In the genomic region with DNA sequence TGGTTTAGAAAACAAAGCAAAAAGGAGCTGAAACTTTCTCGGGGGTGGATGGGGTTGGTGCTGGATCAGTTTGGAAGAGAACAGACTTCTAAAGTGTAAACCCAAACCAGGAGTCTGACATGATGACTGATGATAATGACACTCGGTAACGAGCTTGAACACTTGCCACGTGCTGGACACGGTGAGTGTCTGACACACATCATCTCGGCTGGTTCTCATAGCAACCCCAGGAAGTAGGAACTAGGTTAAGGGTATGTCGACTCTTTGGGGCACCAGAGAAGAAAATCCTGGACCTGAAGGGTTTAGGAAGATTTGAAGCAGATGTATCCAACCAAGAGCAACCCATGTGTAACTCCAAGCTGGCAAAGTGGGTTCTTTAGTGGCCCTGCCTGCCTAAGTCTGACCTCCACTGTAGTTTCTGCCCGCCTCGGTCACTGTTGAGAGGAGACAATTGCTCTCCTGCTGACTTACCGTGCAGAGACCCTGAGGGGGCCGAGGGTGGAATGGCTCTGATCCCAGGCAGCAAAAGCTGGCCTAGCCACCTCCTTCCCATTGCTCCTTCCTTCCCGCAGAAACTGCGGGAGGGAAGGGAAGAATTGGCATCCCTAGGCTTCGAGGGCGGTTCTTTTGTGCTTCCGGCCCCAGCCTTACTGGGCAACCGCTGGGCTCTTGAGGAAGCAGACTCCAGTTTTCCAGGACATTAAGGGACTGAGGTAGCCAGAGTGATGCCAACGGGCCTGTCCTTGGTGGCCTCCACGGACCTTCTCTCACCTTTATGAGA, we compare ENCODE assay signal across 9 cellular contexts.
DNase-seq lines count a peak whose midpoint lies in the region; ATAC-seq and TF ChIP-seq lines count a peak whose summit lies in the region.
"Had no signal": no experiment of that assay in that cellular context is flagged by ENCODE, and none has a peak within 500 bp of the region (broad histone marks: within the 10 kb centered on the region; RNA-seq: fewer than 3 reads in every experiment).

No MANE protein-coding gene starts in this region.

- no peak overlapping the region for H3K27ac Mint-ChIP-seq in MCF 10A (ENCODE audit: low read depth, unreplicated experiment)
- peak overlapping the region; percentile 84 for H3K27ac Mint-ChIP-seq in activated naive CD8-positive, alpha-beta T cell treated with anti-CD3 and anti-CD28 coated beads for 36 hours
- peak overlapping the region in 4 of 9 donors; percentile 1 to 93 (median 32) for H3K27ac Mint-ChIP-seq in naive thymus-derived CD4-positive, alpha-beta T cell

- TF ChIP-seq CTCF in breast epithelium (IDR thresholded peaks at IDR 0.05) (no peak), MCF 10A (IDR thresholded peaks at IDR 0.05; ENCODE audit: unreplicated experiment) (no peak), uterus (IDR thresholded peaks at IDR 0.05) (no peak)

- H3K27me3 Mint-ChIP-seq in MCF 10A (ENCODE audit: insufficient read depth, unreplicated experiment): no peaks in the 10 kb centered on the region
- H3K27me3 Mint-ChIP-seq in activated naive CD8-positive, alpha-beta T cell treated with anti-CD3 and anti-CD28 coated beads for 36 hours: no peaks in the 10 kb centered on the region
- H3K27me3 Mint-ChIP-seq in naive thymus-derived CD4-positive, alpha-beta T cell: no peaks in the 10 kb centered on the region

- intact Hi-C loops in breast epithelium (cut with DNase I; ENCODE audit: low total_unique reads) (loop anchor here (10.0 kb wide), 1 partner anchor 368 kb away; no protein-coding TSS in a partner anchor), MCF 10A (cut with micrococcal nuclease) (no loop called here), uterus (cut with DNase I; ENCODE audit: low total_unique reads) (no loop called here)
- intact Hi-C loops in naive thymus-derived CD4-positive, alpha-beta T cell (cut with micrococcal nuclease): no loop called here

- H3K9me3 Mint-ChIP-seq in MCF 10A (ENCODE audit: unreplicated experiment): no peaks in the 10 kb centered on the region
- peaks cover 2% of the 10 kb centered on the region for H3K9me3 Mint-ChIP-seq in activated naive CD8-positive, alpha-beta T cell treated with anti-CD3 and anti-CD28 coated beads for 36 hours
- H3K9me3 Mint-ChIP-seq in naive thymus-derived CD4-positive, alpha-beta T cell: peaks cover 0 to 5% (median 0%) of the 10 kb centered on the region in 11 donors

- POLR2A ChIA-PET in MCF 10A (lab: Yijun Ruan, JAX): interaction anchor here (0.6 to 4.0 kb wide), 6 partner anchors 8 to 221 kb away, joined by 3 to 23 read pairs (median 5); no protein-coding TSS in a partner anchor
- POLR2A ChIA-PET in naive thymus-derived CD4-positive, alpha-beta T cell (lab: Charles Lee): interaction anchor here (0.5 kb wide), 1 partner anchor 63 kb away, joined by 3 read pairs; no protein-coding TSS in a partner anchor

- DNase-seq in breast epithelium (ENCODE audit: low spot score in 2 of 2): no peak
- no peak for DNase-seq in MCF 10A (ENCODE audit: unreplicated experiment)
- DNase-seq in activated naive CD8-positive, alpha-beta T cell treated with anti-CD3 and anti-CD28 coated beads for 36 hours: no peak
- peak in 1 of 9 donors; percentile 21 for DNase-seq in naive thymus-derived CD4-positive, alpha-beta T cell
- DNase-seq in uterus: peak in 1 of 2 donors; percentile 19
- DNase-seq in stimulated activated CD4-positive, alpha-beta T cell treated with anti-CD3 and anti-CD28 coated beads, Interleukin-1b, Interleukin-23, amount 100 ng/mL, for 48 hours: no peak
- DNase-seq in dedifferentiated amniotic fluid mesenchymal stem cell (ENCODE audit: extremely low spot score): no peak

- H3K4me3 ChIP-seq in breast epithelium: no peak overlapping the region
- no peak overlapping the region for H3K4me3 ChIP-seq in naive thymus-derived CD4-positive, alpha-beta T cell (ENCODE audit: low read length)
- H3K4me3 ChIP-seq in uterus: no peak overlapping the region

- CTCF ChIA-PET in MCF 10A (lab: Yijun Ruan, JAX): interaction anchor here (0.6 to 1.1 kb wide), 3 partner anchors 226 to 340 kb away, joined by 3 read pairs; no protein-coding TSS in a partner anchor
- CTCF ChIA-PET in naive thymus-derived CD4-positive, alpha-beta T cell (lab: Charles Lee): interaction anchor here (1.2 kb wide), 1 partner anchor 46 kb away, joined by 3 read pairs; no protein-coding TSS in a partner anchor

- peak; percentile 36 for ATAC-seq in naive thymus-derived CD4-positive, alpha-beta T cell
- ATAC-seq in GM19023 (IDR thresholded peaks at IDR 0.05; ENCODE audit: unreplicated experiment): no peak

- TF ChIP-seq POLR2A in breast epithelium (IDR thresholded peaks at IDR 0.05): no peak
- TF ChIP-seq POLR2A in uterus (IDR thresholded peaks at IDR 0.05): no peak

- no peaks in the 10 kb centered on the region for H3K36me3 Mint-ChIP-seq in MCF 10A (ENCODE audit: insufficient read depth, unreplicated experiment)
- H3K36me3 Mint-ChIP-seq in activated naive CD8-positive, alpha-beta T cell treated with anti-CD3 and anti-CD28 coated beads for 36 hours: no peaks in the 10 kb centered on the region
- H3K36me3 Mint-ChIP-seq in naive thymus-derived CD4-positive, alpha-beta T cell: peaks cover 0 to 7% (median 3%) of the 10 kb centered on the region in 5 donors

- peak overlapping the region; percentile 16 to 89 for H3K27ac ChIP-seq in breast epithelium
- H3K27ac ChIP-seq in naive thymus-derived CD4-positive, alpha-beta T cell (ENCODE audit: low read depth, low read length): no peak overlapping the region
- H3K27ac ChIP-seq in uterus: peak overlapping the region; percentile 38 to 84
- H3K27ac ChIP-seq: RWPE1 had no signal

- H3K9me3 ChIP-seq in breast epithelium (no peaks in the 10 kb centered on the region), uterus (no peaks in the 10 kb centered on the region)
- no peaks in the 10 kb centered on the region for H3K9me3 ChIP-seq in naive thymus-derived CD4-positive, alpha-beta T cell (ENCODE audit: control insufficient read depth in 2 of 3, low read length in 3 of 3)

- peaks cover 45% of the 10 kb centered on the region for H3K4me1 Mint-ChIP-seq in MCF 10A (ENCODE audit: insufficient read depth, unreplicated experiment)
- H3K4me1 Mint-ChIP-seq in activated naive CD8-positive, alpha-beta T cell treated with anti-CD3 and anti-CD28 coated beads for 36 hours: peaks cover 61% of the 10 kb centered on the region
- H3K4me1 Mint-ChIP-seq in naive thymus-derived CD4-positive, alpha-beta T cell: peaks cover 27 to 75% (median 36%) of the 10 kb centered on the region in 7 donors

- H3K4me1 ChIP-seq in breast epithelium (peaks cover 5 to 25% of the 10 kb centered on the region in 2 donors), uterus (peaks cover 7 to 9% of the 10 kb centered on the region in 2 donors)
- peaks cover 0 to 42% of the 10 kb centered on the region in 2 donors for H3K4me1 ChIP-seq in naive thymus-derived CD4-positive, alpha-beta T cell (ENCODE audit: control insufficient read depth in 2 of 2, insufficient read depth in 2 of 2, low read length in 2 of 2)

- H3K36me3 ChIP-seq in breast epithelium (no peaks in the 10 kb centered on the region), uterus (no peaks in the 10 kb centered on the region)
- no peaks in the 10 kb centered on the region for H3K36me3 ChIP-seq in naive thymus-derived CD4-positive, alpha-beta T cell (ENCODE audit: control insufficient read depth in 2 of 3, insufficient read depth in 3 of 3, low read length in 3 of 3)

- H3K27me3 ChIP-seq in breast epithelium: no peaks in the 10 kb centered on the region
- no peaks in the 10 kb centered on the region for H3K27me3 ChIP-seq in naive thymus-derived CD4-positive, alpha-beta T cell (ENCODE audit: control insufficient read depth in 2 of 2, insufficient read depth in 2 of 2, low read length in 2 of 2)
- no peaks in the 10 kb centered on the region for H3K27me3 ChIP-seq in uterus

- H3K4me3 Mint-ChIP-seq in MCF 10A (ENCODE audit: unreplicated experiment): no peak overlapping the region
- H3K4me3 Mint-ChIP-seq in activated naive CD8-positive, alpha-beta T cell treated with anti-CD3 and anti-CD28 coated beads for 36 hours: no peak overlapping the region
- peak overlapping the region in 1 of 10 donors; percentile 69 for H3K4me3 Mint-ChIP-seq in naive thymus-derived CD4-positive, alpha-beta T cell

- BruUV-seq in MCF 10A (replicated peaks; lab: Mats Ljungman, UMichigan): no TSS peak
